In the genomic region with DNA sequence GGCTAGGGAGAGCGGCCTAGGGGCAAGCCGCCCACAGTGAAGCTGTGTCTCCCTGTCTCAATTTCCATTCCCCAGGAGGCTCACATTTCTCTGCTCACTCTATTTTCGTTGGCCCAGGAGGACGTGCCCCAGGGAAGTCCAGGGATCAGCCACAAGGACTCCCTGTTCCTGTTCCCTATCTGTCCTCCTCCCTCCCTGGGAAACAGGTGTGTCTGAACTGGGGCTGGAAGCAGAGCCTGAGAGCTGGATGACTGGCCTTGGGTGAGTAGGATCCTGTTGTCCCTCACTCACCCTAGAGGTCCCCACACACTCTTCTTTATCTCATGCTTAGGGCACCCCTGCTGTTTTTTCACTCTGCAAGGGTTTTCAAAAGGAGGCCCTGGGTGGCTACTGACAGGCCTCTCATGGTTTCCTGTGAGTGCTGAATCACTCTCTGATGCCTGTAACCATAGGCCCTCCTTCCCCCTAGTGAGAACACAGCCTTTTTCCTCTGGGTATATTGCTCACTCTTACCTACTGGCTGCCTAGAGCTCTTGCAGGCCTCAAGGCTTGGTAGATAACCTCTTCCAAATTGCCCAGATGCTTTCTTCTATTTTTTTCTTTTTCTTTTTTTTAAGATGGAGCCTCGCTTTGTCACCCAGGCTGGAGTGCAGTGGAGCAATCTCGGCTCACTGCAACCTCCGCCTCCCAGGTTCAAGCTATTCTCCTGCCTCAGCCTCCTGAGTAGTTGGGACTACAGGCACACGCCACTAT, we compare ENCODE assay signal across 1 cellular context.
TF ChIP-seq lines count a peak whose summit lies in the region.

No MANE protein-coding gene starts in this region.

TF ChIP-seq in K562, 482 proteins besides CTCF, POLR2A, EP300 and RAD21 (continued from another document and continues in another):
- TF ChIP-seq, protein P1, sequence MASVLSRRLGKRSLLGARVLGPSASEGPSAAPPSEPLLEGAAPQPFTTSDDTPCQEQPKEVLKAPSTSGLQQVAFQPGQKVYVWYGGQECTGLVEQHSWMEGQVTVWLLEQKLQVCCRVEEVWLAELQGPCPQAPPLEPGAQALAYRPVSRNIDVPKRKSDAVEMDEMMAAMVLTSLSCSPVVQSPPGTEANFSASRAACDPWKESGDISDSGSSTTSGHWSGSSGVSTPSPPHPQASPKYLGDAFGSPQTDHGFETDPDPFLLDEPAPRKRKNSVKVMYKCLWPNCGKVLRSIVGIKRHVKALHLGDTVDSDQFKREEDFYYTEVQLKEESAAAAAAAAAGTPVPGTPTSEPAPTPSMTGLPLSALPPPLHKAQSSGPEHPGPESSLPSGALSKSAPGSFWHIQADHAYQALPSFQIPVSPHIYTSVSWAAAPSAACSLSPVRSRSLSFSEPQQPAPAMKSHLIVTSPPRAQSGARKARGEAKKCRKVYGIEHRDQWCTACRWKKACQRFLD (CRISPR knock-in tag; IDR thresholded peaks at IDR 0.05) = peak; percentile 86
- TF ChIP-seq CBX3 (IDR thresholded peaks at IDR 0.05; ENCODE audit: borderline replicate concordance in 1 of 2, low read length in 2 of 2) = peak in 1 of 2 experiments; percentile 55; a peak in 1 of 3 replicates
- TF ChIP-seq, protein P2, sequence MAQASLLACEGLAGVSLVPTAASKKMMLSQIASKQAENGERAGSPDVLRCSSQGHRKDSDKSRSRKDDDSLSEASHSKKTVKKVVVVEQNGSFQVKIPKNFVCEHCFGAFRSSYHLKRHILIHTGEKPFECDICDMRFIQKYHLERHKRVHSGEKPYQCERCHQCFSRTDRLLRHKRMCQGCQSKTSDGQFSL (CRISPR knock-in tag; IDR thresholded peaks at IDR 0.05) = no peak
- TF ChIP-seq, protein P2 (tag; IDR thresholded peaks at IDR 0.05) = peak in 1 of 2 experiments; percentile 50; a peak in 1 of 4 replicates
- TF ChIP-seq ZNF408 (CRISPR knock-in tag; IDR thresholded peaks at IDR 0.05; ENCODE audit: low read depth) = no peak
- peak; percentile 49; the same call in 1 of the 2 replicates for TF ChIP-seq RB1 (IDR thresholded peaks at IDR 0.05; ENCODE audit: low read depth)
- no peak for TF ChIP-seq SP2 (IDR thresholded peaks at IDR 0.05; ENCODE audit: extremely low read depth, low read depth, low read length, poor library complexity, severe bottlenecking)
- TF ChIP-seq, protein P3, sequence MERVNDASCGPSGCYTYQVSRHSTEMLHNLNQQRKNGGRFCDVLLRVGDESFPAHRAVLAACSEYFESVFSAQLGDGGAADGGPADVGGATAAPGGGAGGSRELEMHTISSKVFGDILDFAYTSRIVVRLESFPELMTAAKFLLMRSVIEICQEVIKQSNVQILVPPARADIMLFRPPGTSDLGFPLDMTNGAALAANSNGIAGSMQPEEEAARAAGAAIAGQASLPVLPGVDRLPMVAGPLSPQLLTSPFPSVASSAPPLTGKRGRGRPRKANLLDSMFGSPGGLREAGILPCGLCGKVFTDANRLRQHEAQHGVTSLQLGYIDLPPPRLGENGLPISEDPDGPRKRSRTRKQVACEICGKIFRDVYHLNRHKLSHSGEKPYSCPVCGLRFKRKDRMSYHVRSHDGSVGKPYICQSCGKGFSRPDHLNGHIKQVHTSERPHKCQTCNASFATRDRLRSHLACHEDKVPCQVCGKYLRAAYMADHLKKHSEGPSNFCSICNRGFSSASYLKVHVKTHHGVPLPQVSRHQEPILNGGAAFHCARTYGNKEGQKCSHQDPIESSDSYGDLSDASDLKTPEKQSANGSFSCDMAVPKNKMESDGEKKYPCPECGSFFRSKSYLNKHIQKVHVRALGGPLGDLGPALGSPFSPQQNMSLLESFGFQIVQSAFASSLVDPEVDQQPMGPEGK (CRISPR knock-in tag; IDR thresholded peaks at IDR 0.05; ENCODE audit: borderline replicate concordance) = 0 out of 2 replicates have a peak, but pooled peaks have one; percentile 45
- peak; percentile 53 for TF ChIP-seq GABPA (tag; conservative IDR thresholded peaks at IDR 0.05; ENCODE audit: low read depth)
- TF ChIP-seq MXI1 (IDR thresholded peaks at IDR 0.05; ENCODE audit: low read depth, low read length) = peak; percentile 51; the same call in 1 of the 2 replicates
- no peak for TF ChIP-seq NR2C1 (IDR thresholded peaks at IDR 0.05)
- 0 out of 2 replicates have a peak, but pooled peaks have one; percentile 34 for TF ChIP-seq NR2C1 (tag; IDR thresholded peaks at IDR 0.05)
- no peak for TF ChIP-seq NCOA4 (IDR thresholded peaks at IDR 0.05; ENCODE audit: partially characterized antibody)
- TF ChIP-seq ZNF699 (CRISPR knock-in tag; IDR thresholded peaks at IDR 0.05; ENCODE audit: insufficient replicate concordance) = no peak
- TF ChIP-seq ZBTB17 (CRISPR knock-in tag; IDR thresholded peaks at IDR 0.05) = 0 out of 2 replicates have a peak, but pooled peaks have one; percentile 29
- TF ChIP-seq, protein P4, sequence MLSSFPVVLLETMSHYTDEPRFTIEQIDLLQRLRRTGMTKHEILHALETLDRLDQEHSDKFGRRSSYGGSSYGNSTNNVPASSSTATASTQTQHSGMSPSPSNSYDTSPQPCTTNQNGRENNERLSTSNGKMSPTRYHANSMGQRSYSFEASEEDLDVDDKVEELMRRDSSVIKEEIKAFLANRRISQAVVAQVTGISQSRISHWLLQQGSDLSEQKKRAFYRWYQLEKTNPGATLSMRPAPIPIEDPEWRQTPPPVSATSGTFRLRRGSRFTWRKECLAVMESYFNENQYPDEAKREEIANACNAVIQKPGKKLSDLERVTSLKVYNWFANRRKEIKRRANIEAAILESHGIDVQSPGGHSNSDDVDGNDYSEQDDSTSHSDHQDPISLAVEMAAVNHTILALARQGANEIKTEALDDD (IDR thresholded peaks at IDR 0.05) = peak; percentile 35; the same call in 1 of the 2 replicates
- TF ChIP-seq JUN (IDR thresholded peaks at IDR 0.05; ENCODE audit: borderline replicate concordance, low read depth, low read length) = 0 out of 2 replicates have a peak, but pooled peaks have one; percentile 10
- TF ChIP-seq JUN (CRISPR knock-in tag; IDR thresholded peaks at IDR 0.05; ENCODE audit: borderline replicate concordance) = no peak
- TF ChIP-seq POLR2AphosphoS5 (IDR thresholded peaks at IDR 0.05; ENCODE audit: control insufficient read depth, insufficient read depth, low read depth, low read length) = peak; percentile 27; the same call in 1 of the 2 replicates
- TF ChIP-seq NFATC3 (IDR thresholded peaks at IDR 0.05) = 0 out of 2 replicates have a peak, but pooled peaks have one; percentile 19
- TF ChIP-seq, protein P5, sequence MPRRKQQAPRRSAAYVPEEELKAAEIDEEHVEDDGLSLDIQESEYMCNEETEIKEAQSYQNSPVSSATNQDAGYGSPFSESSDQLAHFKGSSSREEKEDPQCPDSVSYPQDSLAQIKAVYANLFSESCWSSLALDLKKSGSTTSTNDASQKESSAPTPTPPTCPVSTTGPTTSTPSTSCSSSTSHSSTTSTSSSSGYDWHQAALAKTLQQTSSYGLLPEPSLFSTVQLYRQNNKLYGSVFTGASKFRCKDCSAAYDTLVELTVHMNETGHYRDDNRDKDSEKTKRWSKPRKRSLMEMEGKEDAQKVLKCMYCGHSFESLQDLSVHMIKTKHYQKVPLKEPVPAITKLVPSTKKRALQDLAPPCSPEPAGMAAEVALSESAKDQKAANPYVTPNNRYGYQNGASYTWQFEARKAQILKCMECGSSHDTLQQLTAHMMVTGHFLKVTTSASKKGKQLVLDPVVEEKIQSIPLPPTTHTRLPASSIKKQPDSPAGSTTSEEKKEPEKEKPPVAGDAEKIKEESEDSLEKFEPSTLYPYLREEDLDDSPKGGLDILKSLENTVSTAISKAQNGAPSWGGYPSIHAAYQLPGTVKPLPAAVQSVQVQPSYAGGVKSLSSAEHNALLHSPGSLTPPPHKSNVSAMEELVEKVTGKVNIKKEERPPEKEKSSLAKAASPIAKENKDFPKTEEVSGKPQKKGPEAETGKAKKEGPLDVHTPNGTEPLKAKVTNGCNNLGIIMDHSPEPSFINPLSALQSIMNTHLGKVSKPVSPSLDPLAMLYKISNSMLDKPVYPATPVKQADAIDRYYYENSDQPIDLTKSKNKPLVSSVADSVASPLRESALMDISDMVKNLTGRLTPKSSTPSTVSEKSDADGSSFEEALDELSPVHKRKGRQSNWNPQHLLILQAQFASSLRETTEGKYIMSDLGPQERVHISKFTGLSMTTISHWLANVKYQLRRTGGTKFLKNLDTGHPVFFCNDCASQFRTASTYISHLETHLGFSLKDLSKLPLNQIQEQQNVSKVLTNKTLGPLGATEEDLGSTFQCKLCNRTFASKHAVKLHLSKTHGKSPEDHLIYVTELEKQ (CRISPR knock-in tag; IDR thresholded peaks at IDR 0.05) = 0 out of 2 replicates have a peak, but pooled peaks have one; percentile 47
- TF ChIP-seq DMBX1 (CRISPR knock-in tag; IDR thresholded peaks at IDR 0.05; ENCODE audit: borderline replicate concordance) = peak; percentile 85
- TF ChIP-seq, protein P6, sequence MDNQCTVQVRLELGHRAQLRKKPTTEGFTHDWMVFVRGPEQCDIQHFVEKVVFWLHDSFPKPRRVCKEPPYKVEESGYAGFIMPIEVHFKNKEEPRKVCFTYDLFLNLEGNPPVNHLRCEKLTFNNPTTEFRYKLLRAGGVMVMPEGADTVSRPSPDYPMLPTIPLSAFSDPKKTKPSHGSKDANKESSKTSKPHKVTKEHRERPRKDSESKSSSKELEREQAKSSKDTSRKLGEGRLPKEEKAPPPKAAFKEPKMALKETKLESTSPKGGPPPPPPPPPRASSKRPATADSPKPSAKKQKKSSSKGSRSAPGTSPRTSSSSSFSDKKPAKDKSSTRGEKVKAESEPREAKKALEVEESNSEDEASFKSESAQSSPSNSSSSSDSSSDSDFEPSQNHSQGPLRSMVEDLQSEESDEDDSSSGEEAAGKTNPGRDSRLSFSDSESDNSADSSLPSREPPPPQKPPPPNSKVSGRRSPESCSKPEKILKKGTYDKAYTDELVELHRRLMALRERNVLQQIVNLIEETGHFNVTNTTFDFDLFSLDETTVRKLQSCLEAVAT (IDR thresholded peaks at IDR 0.05) = peak in 1 of 2 experiments; percentile 40; a peak in 1 of 4 replicates
- peak; percentile 61 for TF ChIP-seq SOX6 (IDR thresholded peaks at IDR 0.05)
- TF ChIP-seq, protein P7, sequence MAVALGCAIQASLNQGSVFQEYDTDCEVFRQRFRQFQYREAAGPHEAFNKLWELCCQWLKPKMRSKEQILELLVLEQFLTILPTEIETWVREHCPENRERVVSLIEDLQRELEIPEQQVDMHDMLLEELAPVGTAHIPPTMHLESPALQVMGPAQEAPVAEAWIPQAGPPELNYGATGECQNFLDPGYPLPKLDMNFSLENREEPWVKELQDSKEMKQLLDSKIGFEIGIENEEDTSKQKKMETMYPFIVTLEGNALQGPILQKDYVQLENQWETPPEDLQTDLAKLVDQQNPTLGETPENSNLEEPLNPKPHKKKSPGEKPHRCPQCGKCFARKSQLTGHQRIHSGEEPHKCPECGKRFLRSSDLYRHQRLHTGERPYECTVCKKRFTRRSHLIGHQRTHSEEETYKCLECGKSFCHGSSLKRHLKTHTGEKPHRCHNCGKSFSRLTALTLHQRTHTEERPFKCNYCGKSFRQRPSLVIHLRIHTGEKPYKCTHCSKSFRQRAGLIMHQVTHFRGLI (CRISPR knock-in tag; IDR thresholded peaks at IDR 0.05) = 0 out of 2 replicates have a peak, but pooled peaks have one; percentile 44
- peak; percentile 88 for TF ChIP-seq MAFG (tag; conservative IDR thresholded peaks at IDR 0.05)
- TF ChIP-seq, protein P8, sequence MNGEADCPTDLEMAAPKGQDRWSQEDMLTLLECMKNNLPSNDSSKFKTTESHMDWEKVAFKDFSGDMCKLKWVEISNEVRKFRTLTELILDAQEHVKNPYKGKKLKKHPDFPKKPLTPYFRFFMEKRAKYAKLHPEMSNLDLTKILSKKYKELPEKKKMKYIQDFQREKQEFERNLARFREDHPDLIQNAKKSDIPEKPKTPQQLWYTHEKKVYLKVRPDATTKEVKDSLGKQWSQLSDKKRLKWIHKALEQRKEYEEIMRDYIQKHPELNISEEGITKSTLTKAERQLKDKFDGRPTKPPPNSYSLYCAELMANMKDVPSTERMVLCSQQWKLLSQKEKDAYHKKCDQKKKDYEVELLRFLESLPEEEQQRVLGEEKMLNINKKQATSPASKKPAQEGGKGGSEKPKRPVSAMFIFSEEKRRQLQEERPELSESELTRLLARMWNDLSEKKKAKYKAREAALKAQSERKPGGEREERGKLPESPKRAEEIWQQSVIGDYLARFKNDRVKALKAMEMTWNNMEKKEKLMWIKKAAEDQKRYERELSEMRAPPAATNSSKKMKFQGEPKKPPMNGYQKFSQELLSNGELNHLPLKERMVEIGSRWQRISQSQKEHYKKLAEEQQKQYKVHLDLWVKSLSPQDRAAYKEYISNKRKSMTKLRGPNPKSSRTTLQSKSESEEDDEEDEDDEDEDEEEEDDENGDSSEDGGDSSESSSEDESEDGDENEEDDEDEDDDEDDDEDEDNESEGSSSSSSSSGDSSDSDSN (IDR thresholded peaks at IDR 0.05; ENCODE audit: borderline replicate concordance in 1 of 2, low read depth in 2 of 2, low read length in 2 of 2) = peak in 1 of 2 experiments; percentile 75; a peak in 3 of 4 replicates
- TF ChIP-seq, protein P9, sequence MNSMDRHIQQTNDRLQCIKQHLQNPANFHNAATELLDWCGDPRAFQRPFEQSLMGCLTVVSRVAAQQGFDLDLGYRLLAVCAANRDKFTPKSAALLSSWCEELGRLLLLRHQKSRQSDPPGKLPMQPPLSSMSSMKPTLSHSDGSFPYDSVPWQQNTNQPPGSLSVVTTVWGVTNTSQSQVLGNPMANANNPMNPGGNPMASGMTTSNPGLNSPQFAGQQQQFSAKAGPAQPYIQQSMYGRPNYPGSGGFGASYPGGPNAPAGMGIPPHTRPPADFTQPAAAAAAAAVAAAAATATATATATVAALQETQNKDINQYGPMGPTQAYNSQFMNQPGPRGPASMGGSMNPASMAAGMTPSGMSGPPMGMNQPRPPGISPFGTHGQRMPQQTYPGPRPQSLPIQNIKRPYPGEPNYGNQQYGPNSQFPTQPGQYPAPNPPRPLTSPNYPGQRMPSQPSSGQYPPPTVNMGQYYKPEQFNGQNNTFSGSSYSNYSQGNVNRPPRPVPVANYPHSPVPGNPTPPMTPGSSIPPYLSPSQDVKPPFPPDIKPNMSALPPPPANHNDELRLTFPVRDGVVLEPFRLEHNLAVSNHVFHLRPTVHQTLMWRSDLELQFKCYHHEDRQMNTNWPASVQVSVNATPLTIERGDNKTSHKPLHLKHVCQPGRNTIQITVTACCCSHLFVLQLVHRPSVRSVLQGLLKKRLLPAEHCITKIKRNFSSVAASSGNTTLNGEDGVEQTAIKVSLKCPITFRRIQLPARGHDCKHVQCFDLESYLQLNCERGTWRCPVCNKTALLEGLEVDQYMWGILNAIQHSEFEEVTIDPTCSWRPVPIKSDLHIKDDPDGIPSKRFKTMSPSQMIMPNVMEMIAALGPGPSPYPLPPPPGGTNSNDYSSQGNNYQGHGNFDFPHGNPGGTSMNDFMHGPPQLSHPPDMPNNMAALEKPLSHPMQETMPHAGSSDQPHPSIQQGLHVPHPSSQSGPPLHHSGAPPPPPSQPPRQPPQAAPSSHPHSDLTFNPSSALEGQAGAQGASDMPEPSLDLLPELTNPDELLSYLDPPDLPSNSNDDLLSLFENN (IDR thresholded peaks at IDR 0.05; ENCODE audit: low read depth in 2 of 2, low read length in 2 of 2) = peak in 1 of 2 experiments; percentile 16; a peak in 1 of 4 replicates
- TF ChIP-seq ZNF384 (IDR thresholded peaks at IDR 0.05; ENCODE audit: low read depth, low read length) = peak; percentile 81
- no peak for TF ChIP-seq NFXL1 (CRISPR knock-in tag; IDR thresholded peaks at IDR 0.05)
- TF ChIP-seq WHSC1 (IDR thresholded peaks at IDR 0.05; ENCODE audit: low read length) = peak; percentile 69
- TF ChIP-seq ARNT (IDR thresholded peaks at IDR 0.05) = peak in 1 of 2 experiments; percentile 50; a peak in 1 of 4 replicates
